In the genomic region with DNA sequence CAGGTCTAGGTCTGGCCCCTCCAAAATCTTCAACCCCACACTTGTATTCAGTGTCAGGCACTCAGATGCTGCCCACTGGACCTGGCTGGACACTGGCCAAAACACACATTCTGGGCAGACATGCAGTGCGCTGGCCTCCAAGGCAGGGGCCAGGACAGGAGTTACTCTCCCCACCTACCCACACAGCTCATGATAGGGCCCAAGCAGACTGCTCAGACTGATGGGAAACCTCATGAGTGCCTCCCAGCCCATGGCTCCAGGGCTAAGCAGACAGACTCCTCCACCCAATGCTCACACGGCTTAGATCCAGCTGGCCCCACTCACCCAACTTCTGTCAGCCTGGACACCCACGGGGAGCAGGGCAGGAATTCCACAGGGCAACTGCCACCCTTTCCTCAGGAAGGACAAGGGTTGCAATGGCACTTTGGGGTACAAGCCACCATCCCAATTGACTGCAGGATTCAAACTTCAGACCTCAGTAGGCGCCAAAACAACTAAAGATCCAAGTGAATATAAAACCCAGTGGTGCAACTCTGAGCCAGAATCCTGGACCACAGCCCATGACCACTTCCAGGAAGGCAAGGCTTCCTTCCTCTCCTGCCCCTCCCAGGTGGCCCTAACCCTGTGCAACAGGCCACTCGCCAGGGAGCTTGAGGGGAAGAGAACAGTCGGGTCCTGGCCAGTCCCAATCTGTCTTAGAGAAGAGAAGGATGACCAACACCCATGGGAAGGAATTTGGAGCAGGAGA, we compare ENCODE assay signal across 24 cellular contexts. TPM values are rescaled to one million over a fixed set of nuclear protein-coding genes. Genes with fewer than 3 reads are reported as not detected.
A peak's percentile ranks its signal among the peaks of the same experiment; 100 is the strongest.
DNase-seq lines count a peak whose midpoint lies in the region; ATAC-seq and TF ChIP-seq lines count a peak whose summit lies in the region.
"Had no signal": no experiment of that assay in that cellular context is flagged by ENCODE, and none has a peak within 500 bp of the region (broad histone marks: within the 10 kb centered on the region; RNA-seq: fewer than 3 reads in every experiment).

No MANE protein-coding gene starts in this region.

- peak; percentile 52 to 88 (median 76) for ATAC-seq in heart right ventricle
- ATAC-seq in aorta (ENCODE audit: low FRiP score), result peak; percentile 49
- ATAC-seq: activated naive CD8-positive, alpha-beta T cell treated with anti-CD3 and anti-CD28 coated beads, Interleukin-2, amount 50 U/mL, for 24 hours; activated T-helper 17 cell treated with anti-CD3 and anti-CD28 coated beads, Interleukin-2, amount 50 U/mL, for 72 hours had no signal

- H3K27ac Mint-ChIP-seq in neural crest cell (ENCODE audit: unreplicated experiment), result peak overlapping the region; percentile 62
- no peak overlapping the region for H3K27ac Mint-ChIP-seq in CD8-positive, alpha-beta memory T cell
- H3K27ac Mint-ChIP-seq: activated B cell treated with CpG ODN at 0.5 μM for 24 hours; activated naive CD8-positive, alpha-beta T cell treated with anti-CD3 and anti-CD28 coated beads, Interleukin-2, amount 50 U/mL, for 24 hours; activated T-helper 17 cell treated with anti-CD3 and anti-CD28 coated beads, Interleukin-2, amount 50 U/mL, for 72 hours; stimulated activated naive CD8-positive, alpha-beta T cell treated with anti-CD3 and anti-CD28 coated beads, Interleukin-15, Interleukin-2, amounts not matched to agents 100 ng/mL and 50 ng/mL, for 24 hours; T-helper 2 cell treated with Interferon-gamma antibody and Interleukin-4, amounts not matched to agents 5 μg/mL and 100 μg/mL, for 36 hours; type B pancreatic cell had no signal

- H3K4me1 ChIP-seq in heart right ventricle (peaks cover 0 to 55% (median 23%) of the 10 kb centered on the region in 9 donors), aorta (ENCODE audit: control insufficient read depth in 1 of 2, insufficient read depth in 2 of 2, low read length in 2 of 2) (no peaks in the 10 kb centered on the region)
- no peaks in the 10 kb centered on the region for H3K4me1 ChIP-seq in CD8-positive, alpha-beta memory T cell (ENCODE audit: insufficient read depth, low read length)

- CTCF ChIA-PET in CD8-positive, alpha-beta memory T cell (lab: Charles Lee), result interaction anchor here (1.2 to 1.9 kb wide), 2 partner anchors 25 to 52 kb away, joined by 3 to 6 read pairs; no protein-coding TSS in a partner anchor

- H3K9me3 Mint-ChIP-seq in neural crest cell, result peaks cover 5% of the 10 kb centered on the region
- peaks cover 0 to 5% (median 2%) of the 10 kb centered on the region in 5 donors for H3K9me3 Mint-ChIP-seq in CD8-positive, alpha-beta memory T cell
- H3K9me3 Mint-ChIP-seq: activated T-helper 17 cell treated with anti-CD3 and anti-CD28 coated beads, Interleukin-2, amount 50 U/mL, for 72 hours; stimulated activated naive CD8-positive, alpha-beta T cell treated with anti-CD3 and anti-CD28 coated beads, Interleukin-15, Interleukin-2, amounts not matched to agents 100 ng/mL and 50 ng/mL, for 24 hours; T-helper 2 cell treated with Interferon-gamma antibody and Interleukin-4, amounts not matched to agents 5 μg/mL and 100 μg/mL, for 36 hours; type B pancreatic cell had no signal

- no peaks in the 10 kb centered on the region for H3K36me3 Mint-ChIP-seq in neural crest cell (ENCODE audit: low read depth)
- peaks cover 0 to 4% (median 0%) of the 10 kb centered on the region in 3 donors for H3K36me3 Mint-ChIP-seq in CD8-positive, alpha-beta memory T cell
- H3K36me3 Mint-ChIP-seq: type B pancreatic cell had no signal

- 51 to 58% methylated on average over 6 of the region's 6 CpGs for WGBS in heart right ventricle, 2 donors
- 48 to 54% methylated on average over 6 of the region's 6 CpGs for WGBS in aorta, 2 donors

- TF ChIP-seq CTCF in heart right ventricle (IDR thresholded peaks at IDR 0.05), result no peak
- no peak for TF ChIP-seq CTCF in neural crest cell (conservative IDR thresholded peaks at IDR 0.05)

- no peak overlapping the region for H3K4me3 Mint-ChIP-seq in neural crest cell
- H3K4me3 Mint-ChIP-seq in CD8-positive, alpha-beta memory T cell, result no peak overlapping the region
- H3K4me3 Mint-ChIP-seq: activated B cell treated with CpG ODN at 0.5 μM for 24 hours; activated naive CD8-positive, alpha-beta T cell treated with anti-CD3 and anti-CD28 coated beads, Interleukin-2, amount 50 U/mL, for 24 hours; activated T-helper 17 cell treated with anti-CD3 and anti-CD28 coated beads, Interleukin-2, amount 50 U/mL, for 72 hours; stimulated activated naive CD8-positive, alpha-beta T cell treated with anti-CD3 and anti-CD28 coated beads, Interleukin-15, Interleukin-2, amounts not matched to agents 100 ng/mL and 50 ng/mL, for 24 hours; T-helper 2 cell treated with Interferon-gamma antibody and Interleukin-4, amounts not matched to agents 5 μg/mL and 100 μg/mL, for 36 hours; type B pancreatic cell had no signal

- peaks cover 0 to 37% (median 16%) of the 10 kb centered on the region in 7 donors for H3K27me3 ChIP-seq in heart right ventricle
- H3K27me3 ChIP-seq in aorta (ENCODE audit: control insufficient read depth in 1 of 2, insufficient read depth in 2 of 2, low read length in 1 of 2), result peaks cover 0 to 2% of the 10 kb centered on the region in 2 donors
- peaks cover 30% of the 10 kb centered on the region for H3K27me3 ChIP-seq in CD8-positive, alpha-beta memory T cell (ENCODE audit: insufficient read depth, low read length, poor library complexity, severe bottlenecking)

- H3K4me3 ChIP-seq in heart right ventricle (peak overlapping the region; percentile 7 to 50 (median 42)), aorta (ENCODE audit: low read length in 2 of 2) (no peak overlapping the region)
- H3K4me3 ChIP-seq in CD8-positive, alpha-beta memory T cell (ENCODE audit: low read length), result no peak overlapping the region
- H3K4me3 ChIP-seq: SK-N-MC had no signal

- peaks cover 5% of the 10 kb centered on the region for H3K27me3 Mint-ChIP-seq in neural crest cell (ENCODE audit: low read depth)
- peaks cover 41 to 62% of the 10 kb centered on the region in 2 donors for H3K27me3 Mint-ChIP-seq in CD8-positive, alpha-beta memory T cell

- peak; percentile 42 for DNase-seq in activated CD8-positive, alpha-beta memory T cell treated with anti-CD3 and anti-CD28 coated beads for 24 hours
- no peak for DNase-seq in activated CD8-positive, alpha-beta memory T cell treated with anti-CD3 and anti-CD28 coated beads, Interleukin-2, amount 50 U/mL, for 4 hours
- DNase-seq in heart right ventricle (peak; percentile 45 to 63), neural crest cell (ENCODE audit: low read depth, low spot score) (no peak), aorta (no peak)
- no peak for DNase-seq in CD8-positive, alpha-beta memory T cell
- DNase-seq in NK-92 treated with Interleukin-12 subunit alpha and Interleukin-12 subunit beta, amount 100 ng/mL, for 24 hours (lab: John Stamatoyannopoulos, UW), result no peak
- no peak for DNase-seq in activated CD4-positive, alpha-beta T cell treated with anti-CD3 and anti-CD28 coated beads, Interleukin-2, amount 50 U/mL, for 1 hour
- DNase-seq: activated B cell treated with CpG ODN at 0.5 μM for 24 hours; activated naive CD8-positive, alpha-beta T cell treated with anti-CD3 and anti-CD28 coated beads, Interleukin-2, amount 50 U/mL, for 24 hours; NCI-H1105 treated with DMSO at 0.1 percent for 48 hours; NCI-H2171; NCI-H69; stimulated activated CD4-positive, alpha-beta T cell treated with anti-CD3 and anti-CD28 coated beads, Interleukin-2, amount 100 ng/mL, for 24 hours had no signal

- H3K9me3 ChIP-seq in heart right ventricle, result no peaks in the 10 kb centered on the region
- H3K9me3 ChIP-seq in aorta (ENCODE audit: control insufficient read depth, low read length), result peaks cover 2% of the 10 kb centered on the region
- no peaks in the 10 kb centered on the region for H3K9me3 ChIP-seq in CD8-positive, alpha-beta memory T cell (ENCODE audit: low read length)

- POLR2A ChIA-PET in CD8-positive, alpha-beta memory T cell (lab: Charles Lee), result no interaction called here

- intact Hi-C loops in heart right ventricle (cut with DNase I), result loop anchor here in 2 of 10 donors (2.0 kb wide), 1 partner anchor 26 kb away; no protein-coding TSS in a partner anchor
- intact Hi-C loops in aorta (cut with DNase I), result no loop called here

- H3K27ac ChIP-seq in heart right ventricle, result peak overlapping the region; percentile 41 to 86 (median 76)
- no peak overlapping the region for H3K27ac ChIP-seq in aorta (ENCODE audit: low read depth in 1 of 2, low read length in 2 of 2)
- H3K27ac ChIP-seq in CD8-positive, alpha-beta memory T cell (ENCODE audit: low read depth, low read length), result no peak overlapping the region
- H3K27ac ChIP-seq: SK-N-MC had no signal

- H3K4me1 Mint-ChIP-seq in neural crest cell, result no peaks in the 10 kb centered on the region
- peaks cover 0 to 4% (median 0%) of the 10 kb centered on the region in 3 donors for H3K4me1 Mint-ChIP-seq in CD8-positive, alpha-beta memory T cell
- H3K4me1 Mint-ChIP-seq: activated B cell treated with CpG ODN at 0.5 μM for 24 hours; activated naive CD8-positive, alpha-beta T cell treated with anti-CD3 and anti-CD28 coated beads, Interleukin-2, amount 50 U/mL, for 24 hours; activated T-helper 17 cell treated with anti-CD3 and anti-CD28 coated beads, Interleukin-2, amount 50 U/mL, for 72 hours had no signal

- no peaks in the 10 kb centered on the region for H3K36me3 ChIP-seq in heart right ventricle
- no peaks in the 10 kb centered on the region for H3K36me3 ChIP-seq in aorta (ENCODE audit: control insufficient read depth in 1 of 2, insufficient read depth in 2 of 2, low read length in 1 of 2)
- no peaks in the 10 kb centered on the region for H3K36me3 ChIP-seq in CD8-positive, alpha-beta memory T cell (ENCODE audit: insufficient read depth, low read length)

RNA-seq across cellular contexts. Expression of a gene that starts 1.4 kb away (rescaled TPM):
- 1 to 10 TPM; 1.7 to 7.7 (median 3.1) TPM for total RNA-seq in heart right ventricle
- 1 to 10 TPM; 2.6 to 3.0 TPM for polyA plus RNA-seq in heart right ventricle
- total RNA-seq in neural crest cell, result not detected in 2 replicates
- 1 to 10 TPM; 3.2 to 5.5 TPM for total RNA-seq in aorta
- polyA plus RNA-seq in aorta, result under 1 TPM; 0.13 to 0.59 TPM
- not detected for total RNA-seq in CD8-positive, alpha-beta memory T cell
- polyA plus RNA-seq in CD8-positive, alpha-beta memory T cell, result not detected
- total RNA-seq: activated B cell treated with CpG ODN at 0.5 μM for 24 hours; activated CD8-positive, alpha-beta memory T cell treated with anti-CD3 and anti-CD28 coated beads for 36 hours; activated T-helper 17 cell treated with anti-CD3 and anti-CD28 coated beads, Interleukin-2, amount 50 U/mL, for 72 hours had no signal
- polyA plus RNA-seq: BJ had no signal

RNA-seq across cellular contexts. Expression of a gene that starts 34.5 kb away (rescaled TPM):
- total RNA-seq in heart right ventricle (not detected), neural crest cell (not detected in 2 replicates), aorta (not detected)
- polyA plus RNA-seq in heart right ventricle (not detected), aorta (not detected)
- total RNA-seq in CD8-positive, alpha-beta memory T cell, result not detected
- not detected for polyA plus RNA-seq in CD8-positive, alpha-beta memory T cell
- total RNA-seq: activated B cell treated with CpG ODN at 0.5 μM for 24 hours; activated CD8-positive, alpha-beta memory T cell treated with anti-CD3 and anti-CD28 coated beads for 36 hours; activated T-helper 17 cell treated with anti-CD3 and anti-CD28 coated beads, Interleukin-2, amount 50 U/mL, for 72 hours; dermis microvascular lymphatic vessel endothelial cell; frontal cortex; osteoblast had no signal
- polyA plus RNA-seq: BJ had no signal

RNA-seq across cellular contexts. Expression of a gene that starts 56.2 kb away (rescaled TPM):
- total RNA-seq in heart right ventricle (1 to 10 TPM; 1.0 to 5.4 (median 1.7) TPM), neural crest cell (not detected in 2 replicates), aorta (1 to 10 TPM; 3.1 to 5.1 TPM)
- polyA plus RNA-seq in heart right ventricle (1 to 10 TPM; 1.8 to 1.9 TPM), aorta (1 to 10 TPM in 1 of 2 donors, under 1 TPM in 1; 0.59 to 1.8 TPM)
- total RNA-seq in CD8-positive, alpha-beta memory T cell, result 1 to 10 TPM; 2.7 to 3.0 TPM
- polyA plus RNA-seq in CD8-positive, alpha-beta memory T cell, result 2.3 TPM
- polyA plus RNA-seq: BJ had no signal

Comparison
In these comparisons a context has a peak if more than half of its experiments do, and no peak if none do; other contexts are left out.
1. DNase-seq: peak in activated CD8-positive, alpha-beta memory T cell treated with anti-CD3 and anti-CD28 coated beads for 24 hours (single experiment) and heart right ventricle (2 of 2); none in activated CD8-positive, alpha-beta memory T cell treated with anti-CD3 and anti-CD28 coated beads, Interleukin-2, amount 50 U/mL, for 4 hours (single experiment), neural crest cell (single experiment), aorta (0 of 2), CD8-positive, alpha-beta memory T cell (0 of 5), NK-92 treated with Interleukin-12 subunit alpha and Interleukin-12 subunit beta, amount 100 ng/mL, for 24 hours (single experiment) and activated CD4-positive, alpha-beta T cell treated with anti-CD3 and anti-CD28 coated beads, Interleukin-2, amount 50 U/mL, for 1 hour (single experiment).
2. H3K27ac ChIP-seq: peak in heart right ventricle (10 of 10); none in aorta (0 of 2) and CD8-positive, alpha-beta memory T cell (single experiment).
3. H3K4me3 ChIP-seq: peak in heart right ventricle (10 of 10); none in aorta (0 of 2) and CD8-positive, alpha-beta memory T cell (single experiment).